ENCODE assay signal across 1 cellular context in genomic region chr15:45298964-45299378, GRCh38.
A peak's percentile ranks its signal among the peaks of the same experiment; 100 is the strongest.
TF ChIP-seq lines count a peak whose summit lies in the region.
"Not testable (repeated sequence)": the region's sequence is repeated elsewhere in the genome, so short reads cannot be mapped to it uniquely, and the experiment has no call there.

No MANE protein-coding gene starts in this region.

TF ChIP-seq in HepG2, 621 proteins besides CTCF, POLR2A, EP300 and RAD21 (continued from another document and continues in another):
- TF ChIP-seq ARID3A (IDR thresholded peaks at IDR 0.05; ENCODE audit: low read depth, low read length) (peak; percentile 56; the same call in 1 of the 2 replicates), ZNF136 (CRISPR knock-in tag; IDR thresholded peaks at IDR 0.05; ENCODE audit: low read depth) (peak; percentile 64; the same call in 1 of the 2 replicates), ZGPAT (CRISPR knock-in tag; IDR thresholded peaks at IDR 0.05) (peak; percentile 51), KDM3A (CRISPR knock-in tag; IDR thresholded peaks at IDR 0.05; ENCODE audit: low read depth) (peak; percentile 45; the same call in 1 of the 2 replicates), RERE (CRISPR knock-in tag; IDR thresholded peaks at IDR 0.05; ENCODE audit: low read depth) (0 out of 2 replicates have a peak, but pooled peaks have one; percentile 19), IKZF5 (CRISPR knock-in tag; IDR thresholded peaks at IDR 0.05) (peak; percentile 55; the same call in 1 of the 2 replicates), ZNF124 (CRISPR knock-in tag; IDR thresholded peaks at IDR 0.05) (peak; percentile 64; the same call in 1 of the 2 replicates), HMG20B (CRISPR knock-in tag; conservative IDR thresholded peaks at IDR 0.05) (peak; percentile 78), MIER2 (CRISPR knock-in tag; IDR thresholded peaks at IDR 0.05) (peak; percentile 26; the same call in 1 of the 2 replicates), REST (IDR thresholded peaks at IDR 0.05; ENCODE audit: borderline replicate concordance in 1 of 2, low read depth in 1 of 2, low read length in 2 of 2) (0 out of 4 replicates have a peak, but pooled peaks of 1 of the 2 experiments have one; percentile 7), PPARG (CRISPR knock-in tag; conservative IDR thresholded peaks at IDR 0.05) (peak; percentile 48; the same call in 1 of the 2 replicates), THRA (CRISPR knock-in tag; IDR thresholded peaks at IDR 0.05; ENCODE audit: borderline replicate concordance) (peak; percentile 37; the same call in 1 of the 2 replicates), ONECUT2 (CRISPR knock-in tag; IDR thresholded peaks at IDR 0.05) (0 out of 2 replicates have a peak, but pooled peaks have one; percentile 35), HNF4G (IDR thresholded peaks at IDR 0.05; ENCODE audit: borderline replicate concordance, low read depth, low read length) (peak; percentile 79), HNF4G (CRISPR knock-in tag; IDR thresholded peaks at IDR 0.05; ENCODE audit: borderline replicate concordance, low read depth) (peak; percentile 93), ZNF563 (CRISPR knock-in tag; IDR thresholded peaks at IDR 0.05) (peak; percentile 43; the same call in 1 of the 2 replicates), NR2F1 (CRISPR knock-in tag; IDR thresholded peaks at IDR 0.05) (peak; percentile 51 to 60; a peak in 3 of 4 replicates), MIER3 (CRISPR knock-in tag; IDR thresholded peaks at IDR 0.05; ENCODE audit: borderline replicate concordance) (peak; percentile 88; the same call in 1 of the 2 replicates), FOXA1 (CRISPR knock-in tag; IDR thresholded peaks at IDR 0.05) (peak; percentile 75), ZNF430 (CRISPR knock-in tag; IDR thresholded peaks at IDR 0.05) (0 out of 2 replicates have a peak, but pooled peaks have one; percentile 36), HINFP (CRISPR knock-in tag; IDR thresholded peaks at IDR 0.05; ENCODE audit: low read depth) (0 out of 2 replicates have a peak, but pooled peaks have one; percentile 37), ZNF280D (CRISPR knock-in tag; IDR thresholded peaks at IDR 0.05) (peak; percentile 82), GABPA (CRISPR knock-in tag; IDR thresholded peaks at IDR 0.05; ENCODE audit: low read depth) (peak; percentile 51), ZNF792 (CRISPR knock-in tag; IDR thresholded peaks at IDR 0.05) (peak; percentile 57; the same call in 1 of the 2 replicates), SAP130 (CRISPR knock-in tag; IDR thresholded peaks at IDR 0.05; ENCODE audit: low read depth) (peak; percentile 67), FOXA3 (CRISPR knock-in tag; IDR thresholded peaks at IDR 0.05) (peak; percentile 70), PAXIP1 (CRISPR knock-in tag; conservative IDR thresholded peaks at IDR 0.05) (peak; percentile 98)
- not testable (repeated sequence) for TF ChIP-seq FOXA1 (IDR thresholded peaks at IDR 0.05); GABPA (IDR thresholded peaks at IDR 0.05; ENCODE audit: low read depth, low read length)
